Comparison of ENCODE assay signal across 9 cellular contexts in the genomic region with DNA sequence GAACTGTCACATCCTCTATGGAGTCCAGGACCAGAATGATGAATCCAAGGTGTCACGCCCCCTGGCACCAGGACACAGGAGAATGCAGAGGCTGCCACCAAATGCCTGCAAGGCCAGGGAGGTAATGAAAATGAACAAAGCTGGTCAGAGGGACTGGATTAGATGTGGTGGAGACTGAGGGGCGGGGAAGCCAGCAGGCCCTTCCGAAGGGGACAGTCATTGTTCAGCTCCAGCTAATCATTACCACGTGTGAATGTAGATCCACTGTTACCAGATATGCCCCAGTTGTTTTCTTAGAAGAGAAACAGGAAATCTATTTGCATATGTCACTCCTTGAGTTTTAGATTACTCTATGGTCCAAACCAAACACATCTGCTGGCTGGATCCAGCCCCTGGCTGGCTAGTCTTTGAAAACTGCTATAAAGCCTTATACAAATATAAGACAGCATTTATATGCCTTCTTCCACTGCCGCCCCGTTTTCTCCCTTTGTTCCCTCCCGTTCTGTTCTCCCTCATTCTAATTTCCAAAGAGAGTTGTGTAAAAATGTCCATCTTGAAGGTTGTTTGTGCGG. TPM values are rescaled to one million over a fixed set of nuclear protein-coding genes. Genes with fewer than 3 reads are reported as not detected.
DNase-seq lines count a peak whose midpoint lies in the region; ATAC-seq and TF ChIP-seq lines count a peak whose summit lies in the region.
"Had no signal": no experiment of that assay in that cellular context is flagged by ENCODE, and none has a peak within 500 bp of the region (broad histone marks: within the 10 kb centered on the region; RNA-seq: fewer than 3 reads in every experiment).

No MANE protein-coding gene starts in this region.

- no peaks in the 10 kb centered on the region for H3K36me3 ChIP-seq in endodermal cell (ENCODE audit: control insufficient read depth, insufficient read depth, low read length)
- H3K36me3 ChIP-seq: neutrophil had no signal

- TF ChIP-seq CTCF in endodermal cell (conservative IDR thresholded peaks at IDR 0.05): no peak
- TF ChIP-seq CTCF in type B pancreatic cell (conservative IDR thresholded peaks at IDR 0.05): no peak

- H3K4me3 ChIP-seq in endodermal cell (ENCODE audit: low read length): no peak overlapping the region

- peaks cover 5% of the 10 kb centered on the region for H3K4me1 ChIP-seq in endodermal cell (ENCODE audit: control insufficient read depth, insufficient read depth, low read length)

- H3K9ac ChIP-seq in endodermal cell (ENCODE audit: extremely low read depth, low read length, poor library complexity, severe bottlenecking): no peak overlapping the region

- no peaks in the 10 kb centered on the region for H3K9me3 ChIP-seq in endodermal cell (ENCODE audit: control insufficient read depth, low read length)
- H3K9me3 ChIP-seq: neutrophil had no signal

- H3K4me3 Mint-ChIP-seq in endodermal cell (peak overlapping the region; percentile 12), type B pancreatic cell (peak overlapping the region; percentile 45)

- WGBS in endodermal cell (ENCODE audit: insufficient coverage in 1 of 2, insufficient read length in 1 of 2), 2 experiments: 67 to 100% methylated on average over 1 to 8 of the region's 8 CpGs

- H3K4me1 Mint-ChIP-seq in endodermal cell: peaks cover 39% of the 10 kb centered on the region
- peaks cover 31% of the 10 kb centered on the region for H3K4me1 Mint-ChIP-seq in type B pancreatic cell (ENCODE audit: unreplicated experiment)

- H3K36me3 Mint-ChIP-seq in endodermal cell (ENCODE audit: low read depth) (peaks cover 5% of the 10 kb centered on the region), type B pancreatic cell (no peaks in the 10 kb centered on the region)

- ATAC-seq in HG03354 (IDR thresholded peaks at IDR 0.05; ENCODE audit: poor library complexity, severe bottlenecking, unreplicated experiment): peak; percentile 90
- no peak for ATAC-seq in HG03520 (IDR thresholded peaks at IDR 0.05; ENCODE audit: unreplicated experiment)
- ATAC-seq in left lobe of liver: no peak

- H3K27me3 Mint-ChIP-seq in endodermal cell (ENCODE audit: insufficient read depth): no peaks in the 10 kb centered on the region
- no peaks in the 10 kb centered on the region for H3K27me3 Mint-ChIP-seq in type B pancreatic cell

- H3K27ac Mint-ChIP-seq in endodermal cell (peak overlapping the region; percentile 76), type B pancreatic cell (peak overlapping the region; percentile 78)

- no peaks in the 10 kb centered on the region for H3K9me3 Mint-ChIP-seq in endodermal cell
- H3K9me3 Mint-ChIP-seq in type B pancreatic cell: no peaks in the 10 kb centered on the region

- H3K27ac ChIP-seq in endodermal cell (ENCODE audit: low read depth, low read length): peak overlapping the region; percentile 25
- H3K27ac ChIP-seq: neutrophil had no signal

- DNase-seq in AG08395 (ENCODE audit: low spot score) (peak; percentile 77), endodermal cell (peak; percentile 68), type B pancreatic cell (ENCODE audit: extremely low spot score, unreplicated experiment) (no peak), left lobe of liver (ENCODE audit: low spot score) (no peak)
- no peak for DNase-seq in activated CD8-positive, alpha-beta memory T cell treated with anti-CD3 and anti-CD28 coated beads for 24 hours

- no peaks in the 10 kb centered on the region for H3K27me3 ChIP-seq in endodermal cell (ENCODE audit: control insufficient read depth, insufficient read depth, low read length, poor library complexity, severe bottlenecking)
- H3K27me3 ChIP-seq: neutrophil had no signal

- peak; percentile 37 for TF ChIP-seq POLR2A in GM19193 (IDR thresholded peaks at IDR 0.05; ENCODE audit: extremely low read depth, insufficient read depth, insufficient read length)

RNA-seq across cellular contexts. Expression of a gene that starts 14.4 kb away (rescaled TPM):
- total RNA-seq in endodermal cell: 10 to 100 TPM; 14.2 to 21.0 TPM
- 4.6 TPM for polyA plus RNA-seq in endodermal cell (2013, experiment 1 of 2)
- 3.7 TPM for polyA plus RNA-seq in endodermal cell (2013, experiment 2 of 2)
- total RNA-seq in type B pancreatic cell (ENCODE audit: low replicate concordance): 3.7 and 9.4 TPM in 2 replicates
- 7.2 TPM for total RNA-seq in left lobe of liver

RNA-seq across cellular contexts. Expression of a gene that starts 30.2 kb away (rescaled TPM):
- 1 to 10 TPM in 1 of 2 donors, under 1 TPM in 1; 0.90 to 1.6 TPM for total RNA-seq in endodermal cell
- 0.14 TPM for polyA plus RNA-seq in endodermal cell (2013, experiment 1 of 2)
- 0.21 TPM for polyA plus RNA-seq in endodermal cell (2013, experiment 2 of 2)
- total RNA-seq in type B pancreatic cell (ENCODE audit: low replicate concordance): 5.2 and 8.9 TPM in 2 replicates
- 13.8 TPM for total RNA-seq in left lobe of liver

RNA-seq across cellular contexts. Expression of a gene that starts 52.4 kb away (rescaled TPM):
- total RNA-seq in endodermal cell (not detected), type B pancreatic cell (ENCODE audit: low replicate concordance) (not detected in 2 replicates), left lobe of liver (not detected)
- not detected for polyA plus RNA-seq in endodermal cell (2013, experiment 1 of 2)
- not detected for polyA plus RNA-seq in endodermal cell (2013, experiment 2 of 2)

Comparison
In these comparisons a context has a peak if more than half of its experiments do, and no peak if none do; other contexts are left out.
1. DNase-seq: peak in AG08395 (single experiment) and endodermal cell (single experiment); none in type B pancreatic cell (single experiment), activated CD8-positive, alpha-beta memory T cell treated with anti-CD3 and anti-CD28 coated beads for 24 hours (single experiment) and left lobe of liver (single experiment).